29 cellular contexts compared by ENCODE assay signal in the genomic region with DNA sequence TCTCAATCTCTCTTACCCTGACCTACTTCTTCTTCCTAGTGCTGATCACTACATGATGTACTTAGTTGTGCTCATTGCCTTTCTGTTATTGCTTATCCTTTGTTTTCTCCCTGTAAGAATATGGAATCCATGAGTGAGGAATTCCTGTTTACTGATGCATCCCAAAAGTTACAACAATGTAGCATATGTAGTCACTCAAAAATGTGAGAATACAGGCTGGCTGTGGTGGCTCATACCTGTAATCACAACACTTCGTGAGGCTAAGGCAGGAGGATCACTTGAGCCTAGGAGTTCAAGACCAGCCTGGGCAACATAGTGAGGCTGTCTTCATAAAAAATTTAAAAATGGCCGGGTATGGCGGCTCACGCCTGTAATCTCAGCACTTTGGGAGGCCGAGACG.
"Had no signal": no experiment of that assay in that cellular context is flagged by ENCODE, and none has a peak within 500 bp of the region (broad histone marks: within the 10 kb centered on the region; RNA-seq: fewer than 3 reads in every experiment).

No MANE protein-coding gene starts in this region.

- H3K79me2 ChIP-seq: hepatocyte, parathyroid adenoma had no signal

- H2AFZ ChIP-seq: hepatocyte, neural progenitor cell, parathyroid adenoma had no signal

- H3K4me3 ChIP-seq: hepatocyte, left lung, lower lobe of right lung, neural progenitor cell, psoas muscle, right atrium auricular region, right lobe of liver, smooth muscle cell, tibial nerve, upper lobe of left lung, vagina had no signal

- H3K9ac ChIP-seq: neural progenitor cell, parathyroid adenoma had no signal

- H3K27me3 Mint-ChIP-seq: naive B cell; stimulated activated memory B cell treated with anti-CD40 and anti-IgM and Interleukin-4, amounts not matched to agents 10 μg/mL and 1 μg/mL and 100 μg/mL, for 72 hours; stimulated activated naive CD8-positive, alpha-beta T cell treated with anti-CD3 and anti-CD28 coated beads, Interleukin-15, amount 100 ng/mL, for 72 hours had no signal

- H3K9me3 ChIP-seq: left lung, lower lobe of right lung, neutrophil, psoas muscle, right atrium auricular region, right lobe of liver, tibial nerve, upper lobe of left lung, vagina had no signal

- DNase-seq: islet precursor cell; left colon; left lung; lower lobe of right lung; mammary epithelial cell; mesenchymal stem cell; naive B cell; natural killer cell; nephron progenitor cell; occipital lobe; psoas muscle; right lobe of liver; stimulated activated CD4-positive, alpha-beta T cell treated with anti-CD3 and anti-CD28 coated beads, Interleukin-1b, Interleukin-23, amount 100 ng/mL, for 48 hours; stimulated activated CD4-positive, alpha-beta T cell treated with anti-CD3 and anti-CD28 coated beads, Interleukin-2, amount 100 ng/mL, for 48 hours; stimulated activated CD4-positive, alpha-beta T cell treated with anti-CD3 and anti-CD28 coated beads, Interleukin-4, amount 100 ng/mL, for 4 hours; stimulated activated CD8-positive, alpha-beta memory T cell treated with anti-CD3 and anti-CD28 coated beads, Interleukin-4, amount 100 ng/mL, for 48 hours; stimulated activated naive CD4-positive, alpha-beta T cell treated with Interleukin-2 at 50 U/mL for 16 hours; stimulated activated naive CD8-positive, alpha-beta T cell treated with anti-CD3 and anti-CD28 coated beads, Interleukin-15, amount 100 ng/mL, for 72 hours; substantia nigra; upper lobe of left lung had no signal

- H3K27ac ChIP-seq: hepatocyte, left lung, lower lobe of right lung, neural progenitor cell, neutrophil, parathyroid adenoma, psoas muscle, right atrium auricular region, right lobe of liver, tibial nerve, upper lobe of left lung, vagina had no signal

- H3K27me3 ChIP-seq: hepatocyte, left lung, neural progenitor cell, neutrophil, right atrium auricular region, right lobe of liver, tibial nerve, upper lobe of left lung, vagina had no signal

- H3K36me3 ChIP-seq: left lung, lower lobe of right lung, neural progenitor cell, neutrophil, right atrium auricular region, right lobe of liver, vagina had no signal

- H3K4me1 Mint-ChIP-seq: naive B cell; natural killer cell; neural progenitor cell; stimulated activated memory B cell treated with anti-CD40 and anti-IgM and Interleukin-4, amounts not matched to agents 10 μg/mL and 1 μg/mL and 100 μg/mL, for 72 hours; stimulated activated naive CD8-positive, alpha-beta T cell treated with anti-CD3 and anti-CD28 coated beads, Interleukin-15, amount 100 ng/mL, for 72 hours had no signal

- H3K9me3 Mint-ChIP-seq: naive B cell; natural killer cell; nephron progenitor cell; neural progenitor cell; stimulated activated memory B cell treated with anti-CD40 and anti-IgM and Interleukin-4, amounts not matched to agents 10 μg/mL and 1 μg/mL and 100 μg/mL, for 72 hours; stimulated activated naive CD8-positive, alpha-beta T cell treated with anti-CD3 and anti-CD28 coated beads, Interleukin-15, amount 100 ng/mL, for 72 hours had no signal

- ATAC-seq: left colon; left lung; lower lobe of right lung; natural killer cell; psoas muscle; right lobe of liver; stimulated activated memory B cell treated with anti-CD40 and anti-IgM and Interleukin-4, amounts not matched to agents 10 μg/mL and 1 μg/mL and 100 μg/mL, for 72 hours; stimulated activated naive CD8-positive, alpha-beta T cell treated with anti-CD3 and anti-CD28 coated beads, Interleukin-15, amount 100 ng/mL, for 72 hours had no signal

- H3K4me3 Mint-ChIP-seq: naive B cell; natural killer cell; nephron progenitor cell; neural progenitor cell; stimulated activated memory B cell treated with anti-CD40 and anti-IgM and Interleukin-4, amounts not matched to agents 10 μg/mL and 1 μg/mL and 100 μg/mL, for 72 hours; stimulated activated naive CD8-positive, alpha-beta T cell treated with anti-CD3 and anti-CD28 coated beads, Interleukin-15, amount 100 ng/mL, for 72 hours had no signal

- H3K27ac Mint-ChIP-seq: naive B cell; natural killer cell; nephron progenitor cell; neural progenitor cell; stimulated activated memory B cell treated with anti-CD40 and anti-IgM and Interleukin-4, amounts not matched to agents 10 μg/mL and 1 μg/mL and 100 μg/mL, for 72 hours had no signal

- H3K4me2 ChIP-seq: hepatocyte, neural progenitor cell, smooth muscle cell had no signal

- H3K36me3 Mint-ChIP-seq: natural killer cell had no signal

- H3K4me1 ChIP-seq: left lung, lower lobe of right lung, parathyroid adenoma, psoas muscle, right atrium auricular region, right lobe of liver, tibial nerve, upper lobe of left lung, vagina had no signal
